Comparison of ENCODE assay signal across 21 cellular contexts in the genomic region with DNA sequence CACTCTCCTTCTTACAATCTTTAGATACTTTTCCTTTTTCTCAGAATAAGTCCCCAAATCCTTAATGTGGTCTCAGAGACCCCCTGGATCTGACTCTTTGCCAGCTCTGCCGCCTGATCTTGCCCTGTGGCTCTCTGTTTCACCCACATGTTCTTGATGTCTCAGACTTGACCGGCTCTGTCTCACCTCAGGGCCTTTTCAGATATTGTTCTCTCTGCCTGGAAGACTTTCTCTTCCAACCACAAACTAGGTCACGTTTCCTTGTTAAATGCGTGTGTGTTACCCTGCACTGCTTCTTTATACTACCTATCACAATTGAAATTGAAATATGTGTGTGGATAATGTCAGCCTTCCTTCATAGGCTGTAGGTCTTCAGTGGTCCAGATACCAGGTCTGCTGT.
A peak's percentile ranks its signal among the peaks of the same experiment; 100 is the strongest.
DNase-seq lines count a peak whose midpoint lies in the region; ATAC-seq, FAIRE-seq and TF ChIP-seq lines count a peak whose summit lies in the region.
"Had no signal": no experiment of that assay in that cellular context is flagged by ENCODE, and none has a peak within 500 bp of the region (broad histone marks: within the 10 kb centered on the region; RNA-seq: fewer than 3 reads in every experiment).

No MANE protein-coding gene starts in this region.

- TF ChIP-seq POLR2A in GM12878 (IDR thresholded peaks at IDR 0.05; ENCODE audit: low read depth, low read length) (no peak), upper lobe of left lung (IDR thresholded peaks at IDR 0.05) (no peak)

- no peaks in the 10 kb centered on the region for H3K79me2 ChIP-seq in MM.1S (ENCODE audit: low read length)
- no peaks in the 10 kb centered on the region for H3K79me2 ChIP-seq in GM12878 (ENCODE audit: control insufficient read depth, insufficient read depth, low read length)

- no peak overlapping the region for H3K4me2 ChIP-seq in MM.1S (ENCODE audit: low read depth, low read length)
- no peak overlapping the region for H3K4me2 ChIP-seq in GM12878 (ENCODE audit: control insufficient read depth, insufficient read depth)
- H3K4me2 ChIP-seq: A549; BLaER1 treated with 17β-estradiol and CSF1 and Interleukin-3, amounts not matched to agents 10 nM and 100 nM had no signal

- H3K4me3 ChIP-seq in GM12865 (ENCODE audit: low read depth, low read length) (no peak overlapping the region), MM.1S (ENCODE audit: low read length) (no peak overlapping the region), GM12878 (no peak overlapping the region), upper lobe of left lung (no peak overlapping the region)
- H3K4me3 ChIP-seq: A549; BLaER1 treated with 17β-estradiol and CSF1 and Interleukin-3, amounts not matched to agents 10 nM and 100 nM had no signal

- H3K36me3 ChIP-seq in MM.1S (replicated peaks; ENCODE audit: insufficient read depth, low read length): no peaks in the 10 kb centered on the region
- no peaks in the 10 kb centered on the region for H3K36me3 ChIP-seq in GM12878 (ENCODE audit: control insufficient read depth in 2 of 2, insufficient read depth in 2 of 2, low read length in 1 of 2)
- no peaks in the 10 kb centered on the region for H3K36me3 ChIP-seq in upper lobe of left lung
- H3K36me3 ChIP-seq: BLaER1 treated with 17β-estradiol and CSF1 and Interleukin-3, amounts not matched to agents 10 nM and 100 nM had no signal

- no TSS peak for BruUV-seq in GM12878 (replicated peaks; lab: Mats Ljungman, UMichigan)

- CTCF ChIA-PET in GM12878 (lab: Yijun Ruan, JAX): interaction anchor here (4.7 kb wide), 1 partner anchor 350 kb away, joined by 45 read pairs; no protein-coding TSS in a partner anchor

- no peaks in the 10 kb centered on the region for H3K9me2 ChIP-seq in MM.1S (replicated peaks; ENCODE audit: insufficient read depth, low read length)

- DNase-seq in GM12865 (ENCODE audit: low read depth): peak; percentile 8
- peak; percentile 57 for DNase-seq in MM.1S
- DNase-seq in GM12878 (ENCODE audit: low read depth, low spot score): no peak
- DNase-seq in NCI-H526 (lab: John Stamatoyannopoulos, UW): no peak
- DNase-seq in caudate nucleus (lab: John Stamatoyannopoulos, UW): no peak
- no peak for DNase-seq in upper lobe of left lung
- DNase-seq: AML-193; Caco-2; Calu3; CD4-positive, alpha-beta T cell; CD8-positive, alpha-beta T cell; DMS79 treated with DMSO at 0.1 percent for 48 hours; GF-D8 had no signal

- no peak overlapping the region for H2AFZ ChIP-seq in MM.1S (ENCODE audit: low read length)
- no peak overlapping the region for H2AFZ ChIP-seq in GM12878 (ENCODE audit: control insufficient read depth, low read depth, low read length)

- WGBS in GM12878 (ENCODE audit: insufficient coverage, insufficient replicate concordance, low lambda C conversion rate, missing lambda C conversion rate): 16% methylated on average over 4 of the region's 4 CpGs
- WGBS in upper lobe of left lung, 2 donors: 87 to 94% methylated on average over 4 of the region's 4 CpGs

- TF ChIP-seq EP300 in GM12878 (IDR thresholded peaks at IDR 0.05; ENCODE audit: borderline replicate concordance in 1 of 2, control insufficient read depth in 1 of 2, low read depth in 2 of 2, low read length in 2 of 2): no peak
- TF ChIP-seq EP300 in upper lobe of left lung (IDR thresholded peaks at IDR 0.05): no peak

- in situ Hi-C loops in GM12878 (cut with MboI): no loop called here

- H3K4me1 ChIP-seq in MM.1S (ENCODE audit: low read length) (no peaks in the 10 kb centered on the region), GM12878 (ENCODE audit: control insufficient read depth, insufficient read depth, low read length) (no peaks in the 10 kb centered on the region), upper lobe of left lung (no peaks in the 10 kb centered on the region)
- H3K4me1 ChIP-seq: A549; BLaER1 treated with 17β-estradiol and CSF1 and Interleukin-3, amounts not matched to agents 10 nM and 100 nM; Caco-2 had no signal

- H4K20me1 ChIP-seq in MM.1S (ENCODE audit: insufficient read depth, low read length) (no peaks in the 10 kb centered on the region), GM12878 (ENCODE audit: control insufficient read depth, insufficient read depth) (no peaks in the 10 kb centered on the region)
- H4K20me1 ChIP-seq: BLaER1 treated with 17β-estradiol and CSF1 and Interleukin-3, amounts not matched to agents 10 nM and 100 nM had no signal

- no peak overlapping the region for H3K9ac ChIP-seq in MM.1S (ENCODE audit: low read length)
- H3K9ac ChIP-seq in GM12878 (ENCODE audit: control insufficient read depth, insufficient read depth, low read length): no peak overlapping the region
- H3K9ac ChIP-seq: BLaER1 treated with 17β-estradiol and CSF1 and Interleukin-3, amounts not matched to agents 10 nM and 100 nM had no signal

- H3K9me3 ChIP-seq in MM.1S (replicated peaks; ENCODE audit: insufficient read depth, low read length) (no peaks in the 10 kb centered on the region), GM12878 (replicated peaks; ENCODE audit: control insufficient read depth, insufficient read depth, low read length) (no peaks in the 10 kb centered on the region), upper lobe of left lung (no peaks in the 10 kb centered on the region)
- H3K9me3 ChIP-seq: A549; BLaER1 treated with 17β-estradiol and CSF1 and Interleukin-3, amounts not matched to agents 10 nM and 100 nM; Caco-2 had no signal

- intact Hi-C loops in GM12878 (cut with micrococcal nuclease; ENCODE audit: unreplicated experiment): no loop called here

- TF ChIP-seq RAD21 in GM12878 (IDR thresholded peaks at IDR 0.05; ENCODE audit: insufficient read depth, low read depth, low read length): no peak

- ATAC-seq in GM12878 (peak; percentile 15; the same call in 1 of the 3 replicates), upper lobe of left lung (ENCODE audit: low FRiP score in 2 of 2) (no peak)
- ATAC-seq: A549; CD8-positive, alpha-beta T cell had no signal

- SMC1A ChIA-PET in GM12878 (lab: Charles Lee; ENCODE audit: uncharacterized antibody, unreplicated experiment): no interaction called here

- TF ChIP-seq CTCF in GM12865 (IDR thresholded peaks at IDR 0.05; ENCODE audit: insufficient read depth, low read depth, low read length, missing control alignments) (no peak), MM.1S (IDR thresholded peaks at IDR 0.05; ENCODE audit: low read length) (no peak), GM12878 (IDR thresholded peaks at IDR 0.05 in 2 of 3, conservative IDR thresholded peaks at IDR 0.05 in 1 of 3; ENCODE audit: control insufficient read depth in 2 of 3, extremely low read depth in 1 of 3, insufficient read depth in 1 of 3, low read depth in 3 of 3, low read length in 3 of 3) (no peak), upper lobe of left lung (IDR thresholded peaks at IDR 0.05) (no peak)

- RAD21 ChIA-PET in GM12878 (lab: Charles Lee; ENCODE audit: unreplicated experiment): no interaction called here

- POLR2A ChIA-PET in GM12878 (lab: Charles Lee): no interaction called here

- no peak for FAIRE-seq in GM12878 (lab: Jason Lieb, UNC)
- FAIRE-seq: A549, D721Med, G401.6, GM12891, GM19239 had no signal

- no peaks in the 10 kb centered on the region for H3F3A ChIP-seq in MM.1S (ENCODE audit: insufficient read depth, low read length)

- H3K27me3 ChIP-seq in MM.1S (replicated peaks; ENCODE audit: insufficient read depth, low read length): no peaks in the 10 kb centered on the region
- no peaks in the 10 kb centered on the region; a peak in 1 of 4 replicates for H3K27me3 ChIP-seq in GM12878 (replicated peaks in 1 of 2; ENCODE audit: control insufficient read depth in 2 of 2, insufficient read depth in 2 of 2, low read length in 1 of 2)
- no peaks in the 10 kb centered on the region for H3K27me3 ChIP-seq in upper lobe of left lung
- H3K27me3 ChIP-seq: BLaER1 treated with 17β-estradiol and CSF1 and Interleukin-3, amounts not matched to agents 10 nM and 100 nM had no signal

- no peak overlapping the region for H3K27ac ChIP-seq in MM.1S (ENCODE audit: low read length)
- H3K27ac ChIP-seq in GM12878 (ENCODE audit: control insufficient read depth, insufficient read depth): no peak overlapping the region
- no peak overlapping the region for H3K27ac ChIP-seq in caudate nucleus (ENCODE audit: low read depth, low read length)
- H3K27ac ChIP-seq in upper lobe of left lung: no peak overlapping the region
- H3K27ac ChIP-seq: 22Rv1; A549; BLaER1 treated with 17β-estradiol and CSF1 and Interleukin-3, amounts not matched to agents 10 nM and 100 nM; C4-2B had no signal

TF ChIP-seq in GM12878, 131 proteins besides CTCF, POLR2A, EP300 and RAD21 (continues in another document):
- TF ChIP-seq USF1 (IDR thresholded peaks at IDR 0.05; ENCODE audit: borderline replicate concordance, extremely low read length, insufficient read depth, low read depth, low read length) (no peak), SUPT20H (IDR thresholded peaks at IDR 0.05; ENCODE audit: borderline replicate concordance, control insufficient read depth, low read depth, low read length) (no peak), BACH1 (IDR thresholded peaks at IDR 0.05; ENCODE audit: borderline replicate concordance) (no peak), RB1 (IDR thresholded peaks at IDR 0.05; ENCODE audit: borderline replicate concordance) (no peak), SMC3 (IDR thresholded peaks at IDR 0.05; ENCODE audit: borderline replicate concordance, low read length) (no peak), RUNX3 (IDR thresholded peaks at IDR 0.05; ENCODE audit: low read length) (no peak), STAT1 (conservative IDR thresholded peaks at IDR 0.05) (no peak), TCF3 (IDR thresholded peaks at IDR 0.05; ENCODE audit: borderline replicate concordance, insufficient read depth, low read depth, low read length) (no peak), ZZZ3 (IDR thresholded peaks at IDR 0.05; ENCODE audit: control insufficient read depth, insufficient read length, low read depth) (no peak), CHD2 (IDR thresholded peaks at IDR 0.05; ENCODE audit: borderline replicate concordance, low read depth, low read length) (no peak)
- TF ChIP-seq, protein P1, sequence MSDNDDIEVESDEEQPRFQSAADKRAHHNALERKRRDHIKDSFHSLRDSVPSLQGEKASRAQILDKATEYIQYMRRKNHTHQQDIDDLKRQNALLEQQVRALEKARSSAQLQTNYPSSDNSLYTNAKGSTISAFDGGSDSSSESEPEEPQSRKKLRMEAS (IDR thresholded peaks at IDR 0.05; ENCODE audit: low read depth, low read length): no peak

Comparison
In these comparisons a context has a peak if more than half of its experiments do, and no peak if none do; other contexts are left out.
1. DNase-seq: peak in GM12865 (single experiment) and MM.1S (single experiment); none in GM12878 (single experiment), NCI-H526 (0 of 2), caudate nucleus (0 of 61) and upper lobe of left lung (0 of 2).